Comparison of ENCODE assay signal across 8 cellular contexts in genomic region chr7:157035979-157036378, GRCh38.
"Had no signal": no experiment of that assay in that cellular context is flagged by ENCODE, and none has a peak within 500 bp of the region (broad histone marks: within the 10 kb centered on the region; RNA-seq: fewer than 3 reads in every experiment).

No MANE protein-coding gene starts in this region.

- DNase-seq: GDM1, GF-D8 had no signal

- H3K4me3 ChIP-seq: GM12878 had no signal

- FAIRE-seq: G401.6, GM12878, GM12891, GM12892, GM18507, GM19239 had no signal

- ATAC-seq: GM12878 had no signal
